19 cellular contexts compared by ENCODE assay signal in the genomic region with DNA sequence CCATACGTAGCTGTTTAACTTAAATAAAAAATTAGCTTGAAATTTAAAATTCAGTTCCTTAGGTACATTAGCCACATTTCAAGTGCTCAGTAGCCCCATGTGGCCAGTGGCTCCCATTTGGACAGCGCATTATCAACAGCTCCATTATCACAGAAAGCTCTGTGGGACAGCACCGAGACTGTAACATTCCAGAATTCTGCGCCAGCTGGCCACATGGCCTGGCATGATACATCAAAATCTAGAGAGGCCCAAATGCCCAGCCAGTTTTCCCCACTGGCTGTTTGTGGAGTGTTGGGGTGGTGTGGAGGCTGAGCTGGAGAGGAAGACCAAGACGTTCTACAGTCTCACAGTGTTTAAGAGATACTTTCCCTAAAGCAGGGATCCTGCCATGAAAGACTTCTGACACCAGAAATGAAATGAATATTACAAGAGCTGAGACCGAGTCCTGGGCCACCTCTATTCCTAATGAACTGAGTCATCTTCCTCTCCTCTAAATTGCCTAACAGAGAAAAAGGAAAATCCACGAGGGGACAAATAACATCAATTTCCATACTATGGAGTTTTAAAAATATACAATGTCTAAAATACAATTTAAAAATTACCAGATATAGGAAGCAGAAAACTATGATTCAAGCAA. TPM values are rescaled to one million over a fixed set of nuclear protein-coding genes. Genes with fewer than 3 reads are reported as not detected.
DNase-seq lines count a peak whose midpoint lies in the region; ATAC-seq and TF ChIP-seq lines count a peak whose summit lies in the region.
"Had no signal": no experiment of that assay in that cellular context is flagged by ENCODE, and none has a peak within 500 bp of the region (broad histone marks: within the 10 kb centered on the region; RNA-seq: fewer than 3 reads in every experiment).

No MANE protein-coding gene starts in this region.

- DNase-seq in cerebellum (ENCODE audit: low spot score) (peak; percentile 70), cardiac septum (ENCODE audit: low spot score) (peak; percentile 81), medulla oblongata (ENCODE audit: extremely low spot score) (peak; percentile 50), superior temporal gyrus (ENCODE audit: extremely low spot score) (peak; percentile 73), SK-N-SH (no peak), sigmoid colon (no peak), neuronal stem cell (ENCODE audit: low spot score) (no peak)
- DNase-seq: DMS79 treated with DMSO at 0.1 percent for 48 hours, GF-D8, GOT3, NCI-H1417 treated with DMSO at 0.1 percent for 48 hours, NCI-H2029, NCI-H2171 treated with DMSO at 0.1 percent for 48 hours, NCI-H446 treated with DMSO at 0.1 percent for 48 hours, NCI-H748 treated with DMSO at 0.1 percent for 48 hours had no signal

- H3K14ac ChIP-seq in neuronal stem cell (ENCODE audit: low read length) = no peak overlapping the region

- no peaks in the 10 kb centered on the region for H3K79me2 ChIP-seq in SK-N-SH (ENCODE audit: insufficient read depth)

- no peak overlapping the region for H2BK120ac ChIP-seq in neuronal stem cell (ENCODE audit: low read depth, low read length)

- no peaks in the 10 kb centered on the region for H3K4me1 ChIP-seq in SK-N-SH (ENCODE audit: control insufficient read depth in 1 of 2, insufficient read depth in 2 of 2, low read depth in 1 of 2, low read length in 1 of 2)
- no peaks in the 10 kb centered on the region for H3K4me1 ChIP-seq in sigmoid colon
- H3K4me1 ChIP-seq in neuronal stem cell (ENCODE audit: control insufficient read depth in 2 of 2, insufficient read depth in 1 of 2, low read depth in 1 of 2, low read length in 2 of 2) = no peaks in the 10 kb centered on the region
- H3K4me1 ChIP-seq: A549 had no signal

- H2AK5ac ChIP-seq in neuronal stem cell (ENCODE audit: low read depth, low read length) = no peak overlapping the region

- H3K27me3 ChIP-seq in SK-N-SH (ENCODE audit: insufficient read depth) (no peaks in the 10 kb centered on the region), sigmoid colon (no peaks in the 10 kb centered on the region), neuronal stem cell (ENCODE audit: control insufficient read depth in 3 of 3, insufficient read depth in 3 of 3, low read depth in 1 of 3, low read length in 3 of 3) (no peaks in the 10 kb centered on the region)

- TF ChIP-seq CTCF in SK-N-SH (IDR thresholded peaks at IDR 0.05) = no peak
- no peak for TF ChIP-seq CTCF in sigmoid colon (IDR thresholded peaks at IDR 0.05)

- H3K9me3 ChIP-seq in SK-N-SH = no peaks in the 10 kb centered on the region
- H3K9me3 ChIP-seq in sigmoid colon = no peaks in the 10 kb centered on the region
- no peaks in the 10 kb centered on the region for H3K9me3 ChIP-seq in neuronal stem cell (replicated peaks in 1 of 2; ENCODE audit: control insufficient read depth in 2 of 2, insufficient read depth in 1 of 2, low read depth in 1 of 2, low read length in 2 of 2)
- H3K9me3 ChIP-seq: A549 had no signal

- no peak for TF ChIP-seq POLR2A in sigmoid colon (IDR thresholded peaks at IDR 0.05)

- no peak overlapping the region for H2BK12ac ChIP-seq in neuronal stem cell (ENCODE audit: low read length)

- H3K27ac ChIP-seq in SK-N-SH (ENCODE audit: low read depth in 2 of 2, low read length in 1 of 2) (no peak overlapping the region; a peak in 1 of 4 replicates), sigmoid colon (no peak overlapping the region), neuronal stem cell (replicated peaks; ENCODE audit: low read length) (no peak overlapping the region)
- H3K27ac ChIP-seq: A549, RWPE1 had no signal

- no peak overlapping the region for H3K4ac ChIP-seq in neuronal stem cell (ENCODE audit: low read length)

- POLR2A ChIA-PET in SK-N-SH (lab: Yijun Ruan, JAX) = no interaction called here

- TF ChIP-seq RAD21 in SK-N-SH (IDR thresholded peaks at IDR 0.05; ENCODE audit: low read length) = no peak

- no peaks in the 10 kb centered on the region for H3F3A ChIP-seq in SK-N-SH (replicated peaks; ENCODE audit: insufficient read depth)

- no peak overlapping the region for H3K23ac ChIP-seq in neuronal stem cell (ENCODE audit: low read depth, low read length, poor library complexity)

- no peak overlapping the region for H3K9ac ChIP-seq in SK-N-SH
- H3K9ac ChIP-seq in neuronal stem cell (ENCODE audit: low read depth, low read length, poor library complexity) = no peak overlapping the region

- H3K9me2 ChIP-seq in SK-N-SH = no peaks in the 10 kb centered on the region

- CTCF ChIA-PET in SK-N-SH (lab: Yijun Ruan, JAX) = interaction anchor here (1.0 to 1.9 kb wide), 3 partner anchors 17 to 203 kb away, joined by 3 to 5 read pairs (median 3); no protein-coding TSS in a partner anchor

- 96% methylated on average over 7 of the region's 7 CpGs for WGBS in SK-N-SH (ENCODE audit: low lambda C conversion rate)
- WGBS in sigmoid colon, 2 donors = 94 to 95% methylated on average over 7 of the region's 7 CpGs
- no CpG with 5 or more reads among the region's 7 CpGs for WGBS in neuronal stem cell (ENCODE audit: extremely low coverage in 2 of 2, insufficient read length in 2 of 2, insufficient replicate concordance in 1 of 2), 2 donors

- H2AFZ ChIP-seq in SK-N-SH (ENCODE audit: low read depth) (no peak overlapping the region), neuronal stem cell (ENCODE audit: low read length) (no peak overlapping the region)

- intact Hi-C loops in cardiac septum (cut with DNase I) (loop anchor here (1.0 kb wide), 1 partner anchor 53 kb away; no protein-coding TSS in a partner anchor), sigmoid colon (cut with DNase I) (no loop called here)

- H3K79me1 ChIP-seq in neuronal stem cell (ENCODE audit: low read depth, low read length) = no peaks in the 10 kb centered on the region

- H3K4me3 ChIP-seq in SK-N-SH (ENCODE audit: low read depth in 2 of 2, low read length in 1 of 2) (no peak overlapping the region), sigmoid colon (no peak overlapping the region), neuronal stem cell (ENCODE audit: low read length in 2 of 2) (no peak overlapping the region)
- H3K4me3 ChIP-seq: A549, K562 had no signal

- H3K36me3 ChIP-seq in SK-N-SH (replicated peaks in 1 of 2; ENCODE audit: control insufficient read depth in 1 of 2, insufficient read depth in 2 of 2, low read length in 1 of 2) = peaks cover 76 to 82% of the 10 kb centered on the region in 2 experiments
- H3K36me3 ChIP-seq in sigmoid colon = peaks cover 23 to 99% (median 47%) of the 10 kb centered on the region in 4 donors
- peaks cover 26 to 100% of the 10 kb centered on the region in 2 donors for H3K36me3 ChIP-seq in neuronal stem cell (replicated peaks in 1 of 2; ENCODE audit: control insufficient read depth in 2 of 2, insufficient read depth in 2 of 2, low read length in 2 of 2)

- H2BK5ac ChIP-seq in neuronal stem cell (ENCODE audit: low read length) = no peak overlapping the region

- no peak overlapping the region for H4K91ac ChIP-seq in neuronal stem cell (ENCODE audit: low read depth, low read length, poor library complexity)

- no peak overlapping the region for H2BK15ac ChIP-seq in neuronal stem cell (ENCODE audit: low read length)

- H3K18ac ChIP-seq in neuronal stem cell (ENCODE audit: low read length) = no peak overlapping the region

- no peak overlapping the region for H3K4me2 ChIP-seq in SK-N-SH
- no peak overlapping the region for H3K4me2 ChIP-seq in neuronal stem cell (ENCODE audit: insufficient read depth, low read length, poor library complexity, severe bottlenecking)
- H3K4me2 ChIP-seq: A549 had no signal

- no peak for TF ChIP-seq EP300 in SK-N-SH (IDR thresholded peaks at IDR 0.05; ENCODE audit: borderline replicate concordance in 1 of 2, low read depth in 1 of 2, low read length in 1 of 2)
- TF ChIP-seq EP300 in sigmoid colon (IDR thresholded peaks at IDR 0.05) = no peak

- no peak for ATAC-seq in GM18907 (IDR thresholded peaks at IDR 0.05; ENCODE audit: unreplicated experiment)
- ATAC-seq: A549, K562 had no signal

- no peak overlapping the region for H4K8ac ChIP-seq in neuronal stem cell (ENCODE audit: low read depth, low read length)

- no peaks in the 10 kb centered on the region for H4K20me1 ChIP-seq in SK-N-SH (ENCODE audit: insufficient read depth)

TF ChIP-seq in SK-N-SH, 30 proteins besides CTCF, POLR2A, EP300 and RAD21:
- TF ChIP-seq, protein P1, sequence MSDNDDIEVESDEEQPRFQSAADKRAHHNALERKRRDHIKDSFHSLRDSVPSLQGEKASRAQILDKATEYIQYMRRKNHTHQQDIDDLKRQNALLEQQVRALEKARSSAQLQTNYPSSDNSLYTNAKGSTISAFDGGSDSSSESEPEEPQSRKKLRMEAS (IDR thresholded peaks at IDR 0.05; ENCODE audit: low read depth) = no peak
- no peak for TF ChIP-seq FOSL2 (IDR thresholded peaks at IDR 0.05; ENCODE audit: borderline replicate concordance, low read depth)
- no peak for TF ChIP-seq RCOR1 (IDR thresholded peaks at IDR 0.05; ENCODE audit: low read length)

RNA-seq across cellular contexts. Expression of a gene that starts 27.3 kb away (rescaled TPM):
- 2.1 TPM for total RNA-seq in cerebellum
- 14,709 TPM for total RNA-seq in cardiac septum
- 0.21 and 0.36 TPM in 2 replicates for polyA plus RNA-seq in SK-N-SH (2012; rRNA removed)
- 0.03 and 0.05 TPM in 2 replicates for polyA plus RNA-seq in SK-N-SH (2012; cell fraction: cytosol; rRNA removed)
- polyA plus RNA-seq in SK-N-SH (2012; cell fraction: nucleus; rRNA removed) = 2.7 TPM in 2 replicates
- total RNA-seq in sigmoid colon = under 1 TPM in 1 of 4 donors, not detected in 3; 0.36 TPM
- 10 to 100 TPM in 1 of 3 donors, 1 to 10 TPM in 2; 1.1 to 36.0 (median 4.6) TPM for polyA plus RNA-seq in sigmoid colon
- polyA plus RNA-seq in neuronal stem cell (2013, experiment 1 of 2) = 7.1 TPM
- polyA plus RNA-seq in neuronal stem cell (2013, experiment 2 of 2) = 6.8 TPM

RNA-seq across cellular contexts. Expression of a gene that starts 47.0 kb away (rescaled TPM):
- total RNA-seq in cerebellum (42.4 TPM), cardiac septum (24.5 TPM), sigmoid colon (10 to 100 TPM; 23.7 to 31.7 (median 27.6) TPM)
- polyA plus RNA-seq in SK-N-SH (2012; rRNA removed) (10.9 and 14.8 TPM in 2 replicates), sigmoid colon (10 to 100 TPM in 1 of 3 donors, 1 to 10 TPM in 2; 4.8 to 12.9 (median 6.9) TPM)
- polyA plus RNA-seq in SK-N-SH (2012; cell fraction: cytosol; rRNA removed) = 14.1 and 14.4 TPM in 2 replicates
- 8.5 and 17.0 TPM in 2 replicates for polyA plus RNA-seq in SK-N-SH (2012; cell fraction: nucleus; rRNA removed)
- 22.6 TPM for polyA plus RNA-seq in neuronal stem cell (2013, experiment 1 of 2)
- 24.2 TPM for polyA plus RNA-seq in neuronal stem cell (2013, experiment 2 of 2)

Comparison
In these comparisons a context has a peak if more than half of its experiments do, and no peak if none do; other contexts are left out.
1. DNase-seq: peak in cerebellum (single experiment), cardiac septum (single experiment), medulla oblongata (single experiment) and superior temporal gyrus (single experiment); none in SK-N-SH (single experiment), sigmoid colon (single experiment) and neuronal stem cell (single experiment).
2. RNA of a gene that starts 27.3 kb away (total RNA-seq): 14,709 TPM in cardiac septum (single experiment); 2.1 TPM in cerebellum (single experiment) and 0.36 TPM in sigmoid colon; every median in the first group is over 1,000 times any median in the second.